8 cellular contexts compared by ENCODE assay signal in genomic region chr4:128812360-128812958, GRCh38. TPM values are rescaled to one million over a fixed set of nuclear protein-coding genes. Genes with fewer than 3 reads are reported as not detected.
A peak's percentile ranks its signal among the peaks of the same experiment; 100 is the strongest.
DNase-seq lines count a peak whose midpoint lies in the region; ATAC-seq and TF ChIP-seq lines count a peak whose summit lies in the region.

No MANE protein-coding gene starts in this region.

- H3K27ac ChIP-seq in epithelial cell of prostate (peak overlapping the region; percentile 81), muscle layer of duodenum (ENCODE audit: low read length) (peak overlapping the region; percentile 86)

- H3K4me3 Mint-ChIP-seq in WTC11, result peak overlapping the region; percentile 84
- peak overlapping the region; percentile 89 for H3K4me3 Mint-ChIP-seq in type B pancreatic cell

- peaks cover 5 to 6% of the 10 kb centered on the region in 2 donors for H3K4me1 ChIP-seq in muscle layer of duodenum (ENCODE audit: control insufficient read depth in 1 of 2, insufficient read depth in 2 of 2, low read length in 2 of 2)

- H3K36me3 ChIP-seq in muscle layer of duodenum (ENCODE audit: control insufficient read depth in 1 of 2, insufficient read depth in 2 of 2, low read length in 2 of 2), result no peaks in the 10 kb centered on the region

- intact Hi-C loops in cardiac septum (cut with DNase I) (loop anchor here (2.0 to 5.0 kb wide), 4 partner anchors 22 to 525 kb away; partner anchors contain the start of genes PGRMC2 and SCLT1), Right ventricle myocardium inferior (cut with DNase I) (loop anchor here (2.0 to 10.0 kb wide), 3 partner anchors 22 to 360 kb away; partner anchors contain the start of genes C4orf33 and SCLT1)

- H3K9me3 Mint-ChIP-seq in WTC11, result no peaks in the 10 kb centered on the region
- H3K9me3 Mint-ChIP-seq in type B pancreatic cell, result no peaks in the 10 kb centered on the region

- H3K4me3 ChIP-seq in HFF-Myc (replicated peaks; ENCODE audit: low read depth, low read length), result peak overlapping the region; percentile 81
- H3K4me3 ChIP-seq in muscle layer of duodenum (ENCODE audit: low read depth in 1 of 2, low read length in 2 of 2), result peak overlapping the region; percentile 76 to 85

- DNase-seq in cardiac septum (ENCODE audit: low spot score) (peak; percentile 80), Right ventricle myocardium inferior (ENCODE audit: missing footprints) (no peak), HFF-Myc (ENCODE audit: extremely low read depth, low read depth) (peak; percentile 17), NAMALWA (ENCODE audit: low spot score) (peak; percentile 74), WTC11 (ENCODE audit: low spot score) (peak; percentile 61), epithelial cell of prostate (ENCODE audit: low read depth, low spot score) (no peak), type B pancreatic cell (ENCODE audit: extremely low spot score, unreplicated experiment) (no peak)

- no peak for ATAC-seq in Right ventricle myocardium inferior
- no peak for ATAC-seq in WTC11

- H3K27me3 Mint-ChIP-seq in WTC11 (ENCODE audit: low read depth) (no peaks in the 10 kb centered on the region), type B pancreatic cell (no peaks in the 10 kb centered on the region)

- TF ChIP-seq CTCF in HFF-Myc (IDR thresholded peaks at IDR 0.05; ENCODE audit: low read depth, low read length, missing control alignments) (no peak), WTC11 (IDR thresholded peaks at IDR 0.05) (no peak), type B pancreatic cell (conservative IDR thresholded peaks at IDR 0.05) (no peak)

- no peaks in the 10 kb centered on the region for H3K27me3 ChIP-seq in muscle layer of duodenum (ENCODE audit: low read depth, low read length)

- H3K9me3 ChIP-seq in muscle layer of duodenum (ENCODE audit: control insufficient read depth in 1 of 2, low read length in 2 of 2), result no peaks in the 10 kb centered on the region

- H3K36me3 Mint-ChIP-seq in WTC11, result peaks cover 36% of the 10 kb centered on the region
- peaks cover 6% of the 10 kb centered on the region for H3K36me3 Mint-ChIP-seq in type B pancreatic cell

- H3K27ac Mint-ChIP-seq in WTC11, result peak overlapping the region; percentile 98
- peak overlapping the region; percentile 54 for H3K27ac Mint-ChIP-seq in type B pancreatic cell

- POLR2A ChIA-PET in WTC11 (lab: Charles Lee), result interaction anchor here (0.7 to 1.8 kb wide), 12 partner anchors 9 to 358 kb away, joined by 3 to 11 read pairs (median 4); no protein-coding TSS in a partner anchor

- H3K4me1 Mint-ChIP-seq in WTC11 (peaks cover 63% of the 10 kb centered on the region), type B pancreatic cell (ENCODE audit: unreplicated experiment) (peaks cover 13% of the 10 kb centered on the region)

- CTCF ChIA-PET in WTC11 (lab: Charles Lee), result interaction anchor here (0.9 to 1.9 kb wide), 4 partner anchors 10 to 358 kb away, joined by 3 to 6 read pairs (median 5); no protein-coding TSS in a partner anchor

TF ChIP-seq in WTC11, 78 proteins besides CTCF, POLR2A, EP300 and RAD21:
- TF ChIP-seq TEAD1 (CRISPR knock-in tag; IDR thresholded peaks at IDR 0.05) (no peak), ZNF423 (CRISPR knock-in tag; IDR thresholded peaks at IDR 0.05) (0 out of 2 replicates have a peak, but pooled peaks have one; percentile 40)

RNA-seq across cellular contexts. Expression of gene JADE1, which starts 3.0 kb away (rescaled TPM):
- total RNA-seq in cardiac septum, result 23.0 TPM
- 24.3 TPM for total RNA-seq in Right ventricle myocardium inferior
- total RNA-seq in WTC11 (2021), result 132 to 156 TPM (median 150 TPM) in 3 replicates
- total RNA-seq in type B pancreatic cell (ENCODE audit: low replicate concordance), result 18.5 and 27.0 TPM in 2 replicates

Comparison
In these comparisons a context has a peak if more than half of its experiments do, and no peak if none do; other contexts are left out.
1. DNase-seq: peak in cardiac septum (single experiment), HFF-Myc (single experiment), NAMALWA (single experiment) and WTC11 (single experiment); none in Right ventricle myocardium inferior (single experiment), epithelial cell of prostate (single experiment) and type B pancreatic cell (single experiment).